1 cellular context compared by ENCODE assay signal in the genomic region with DNA sequence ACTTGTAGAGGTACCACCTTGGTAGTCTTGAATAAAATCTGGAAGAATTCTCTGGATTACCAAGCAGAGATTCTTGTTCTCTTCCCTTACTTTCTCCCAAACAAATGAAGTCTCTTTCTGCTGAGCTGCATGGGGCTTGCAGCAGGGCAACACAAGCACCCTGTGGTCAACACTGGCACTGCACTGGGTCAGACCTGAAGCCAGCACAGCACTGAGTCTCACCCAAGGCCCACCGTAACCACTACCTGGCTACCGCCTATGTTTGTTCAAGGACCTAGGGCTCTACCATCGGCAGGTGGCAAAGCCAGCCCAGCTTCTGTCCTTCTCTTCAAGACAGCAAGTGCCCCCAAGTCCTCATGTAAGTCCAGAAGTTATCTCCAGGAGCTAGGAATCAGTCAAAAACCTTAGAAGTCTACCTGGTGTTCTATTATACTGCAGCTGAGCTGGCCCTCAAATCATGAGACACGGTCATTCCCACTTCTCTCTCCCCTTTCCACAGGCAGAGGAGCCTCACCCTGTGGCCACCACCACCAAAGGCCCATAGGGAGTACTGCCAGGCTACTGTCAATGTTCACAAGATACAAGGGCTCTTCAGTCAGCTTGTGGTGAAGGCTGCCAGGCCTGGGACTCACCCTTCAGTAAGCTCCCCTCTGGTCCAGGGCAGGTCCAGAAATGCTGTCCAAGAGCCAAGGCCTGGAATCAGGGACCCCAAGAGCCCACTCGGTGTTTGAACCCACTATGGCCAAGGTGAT.
TF ChIP-seq lines count a peak whose summit lies in the region.

No MANE protein-coding gene starts in this region.

TF ChIP-seq in HepG2, 621 proteins besides CTCF, POLR2A, EP300 and RAD21 (continued from another document and continues in another):
- TF ChIP-seq MTERF4 (CRISPR knock-in tag; IDR thresholded peaks at IDR 0.05) (no peak), ZMAT3 (CRISPR knock-in tag; conservative IDR thresholded peaks at IDR 0.05) (no peak), HIVEP1 (CRISPR knock-in tag; IDR thresholded peaks at IDR 0.05) (no peak), NRL (CRISPR knock-in tag; IDR thresholded peaks at IDR 0.05; ENCODE audit: borderline replicate concordance) (peak; percentile 26; the same call in 1 of the 2 replicates), SP140L (CRISPR knock-in tag; IDR thresholded peaks at IDR 0.05; ENCODE audit: borderline replicate concordance) (no peak), RXRA (CRISPR knock-in tag; IDR thresholded peaks at IDR 0.05) (0 out of 2 replicates have a peak, but pooled peaks have one; percentile 23), ZBTB40 (IDR thresholded peaks at IDR 0.05) (no peak), ZBTB40 (CRISPR knock-in tag; IDR thresholded peaks at IDR 0.05) (0 out of 2 replicates have a peak, but pooled peaks have one; percentile 43), GMEB2 (CRISPR knock-in tag; IDR thresholded peaks at IDR 0.05; ENCODE audit: low read depth) (no peak), ZNF782 (CRISPR knock-in tag; IDR thresholded peaks at IDR 0.05; ENCODE audit: borderline replicate concordance) (no peak; the same call in 1 of the 2 replicates), HNRNPUL1 (IDR thresholded peaks at IDR 0.05; ENCODE audit: low read depth, low read length) (no peak), RCOR2 (CRISPR knock-in tag; IDR thresholded peaks at IDR 0.05) (no peak), SIN3B (IDR thresholded peaks at IDR 0.05; ENCODE audit: low read length) (no peak), TSC22D2 (CRISPR knock-in tag; IDR thresholded peaks at IDR 0.05; ENCODE audit: borderline replicate concordance) (peak; percentile 28; the same call in 1 of the 2 replicates), ZNF761 (CRISPR knock-in tag; conservative IDR thresholded peaks at IDR 0.05) (no peak), KMT2B (CRISPR knock-in tag; IDR thresholded peaks at IDR 0.05) (0 out of 2 replicates have a peak, but pooled peaks have one; percentile 22), ZNF549 (CRISPR knock-in tag; IDR thresholded peaks at IDR 0.05) (no peak), ZBTB38 (CRISPR knock-in tag; IDR thresholded peaks at IDR 0.05) (peak; percentile 62; the same call in 1 of the 2 replicates), PAXIP1 (CRISPR knock-in tag; conservative IDR thresholded peaks at IDR 0.05) (no peak), KAT7 (CRISPR knock-in tag; IDR thresholded peaks at IDR 0.05; ENCODE audit: borderline replicate concordance) (0 out of 2 replicates have a peak, but pooled peaks have one; percentile 38), MEF2D (CRISPR knock-in tag; IDR thresholded peaks at IDR 0.05) (0 out of 2 replicates have a peak, but pooled peaks have one; percentile 20), POGK (CRISPR knock-in tag; conservative IDR thresholded peaks at IDR 0.05) (0 out of 2 replicates have a peak, but pooled peaks have one; percentile 45), ZFP82 (CRISPR knock-in tag; IDR thresholded peaks at IDR 0.05; ENCODE audit: borderline replicate concordance) (no peak), SNAI1 (CRISPR knock-in tag; IDR thresholded peaks at IDR 0.05; ENCODE audit: borderline replicate concordance) (no peak), ZNF383 (CRISPR knock-in tag; IDR thresholded peaks at IDR 0.05; ENCODE audit: borderline replicate concordance) (no peak), MBNL3 (CRISPR knock-in tag; conservative IDR thresholded peaks at IDR 0.05) (no peak)
- TF ChIP-seq, protein P1, sequence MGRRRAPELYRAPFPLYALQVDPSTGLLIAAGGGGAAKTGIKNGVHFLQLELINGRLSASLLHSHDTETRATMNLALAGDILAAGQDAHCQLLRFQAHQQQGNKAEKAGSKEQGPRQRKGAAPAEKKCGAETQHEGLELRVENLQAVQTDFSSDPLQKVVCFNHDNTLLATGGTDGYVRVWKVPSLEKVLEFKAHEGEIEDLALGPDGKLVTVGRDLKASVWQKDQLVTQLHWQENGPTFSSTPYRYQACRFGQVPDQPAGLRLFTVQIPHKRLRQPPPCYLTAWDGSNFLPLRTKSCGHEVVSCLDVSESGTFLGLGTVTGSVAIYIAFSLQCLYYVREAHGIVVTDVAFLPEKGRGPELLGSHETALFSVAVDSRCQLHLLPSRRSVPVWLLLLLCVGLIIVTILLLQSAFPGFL (CRISPR knock-in tag; IDR thresholded peaks at IDR 0.05): no peak
- TF ChIP-seq, protein P2, sequence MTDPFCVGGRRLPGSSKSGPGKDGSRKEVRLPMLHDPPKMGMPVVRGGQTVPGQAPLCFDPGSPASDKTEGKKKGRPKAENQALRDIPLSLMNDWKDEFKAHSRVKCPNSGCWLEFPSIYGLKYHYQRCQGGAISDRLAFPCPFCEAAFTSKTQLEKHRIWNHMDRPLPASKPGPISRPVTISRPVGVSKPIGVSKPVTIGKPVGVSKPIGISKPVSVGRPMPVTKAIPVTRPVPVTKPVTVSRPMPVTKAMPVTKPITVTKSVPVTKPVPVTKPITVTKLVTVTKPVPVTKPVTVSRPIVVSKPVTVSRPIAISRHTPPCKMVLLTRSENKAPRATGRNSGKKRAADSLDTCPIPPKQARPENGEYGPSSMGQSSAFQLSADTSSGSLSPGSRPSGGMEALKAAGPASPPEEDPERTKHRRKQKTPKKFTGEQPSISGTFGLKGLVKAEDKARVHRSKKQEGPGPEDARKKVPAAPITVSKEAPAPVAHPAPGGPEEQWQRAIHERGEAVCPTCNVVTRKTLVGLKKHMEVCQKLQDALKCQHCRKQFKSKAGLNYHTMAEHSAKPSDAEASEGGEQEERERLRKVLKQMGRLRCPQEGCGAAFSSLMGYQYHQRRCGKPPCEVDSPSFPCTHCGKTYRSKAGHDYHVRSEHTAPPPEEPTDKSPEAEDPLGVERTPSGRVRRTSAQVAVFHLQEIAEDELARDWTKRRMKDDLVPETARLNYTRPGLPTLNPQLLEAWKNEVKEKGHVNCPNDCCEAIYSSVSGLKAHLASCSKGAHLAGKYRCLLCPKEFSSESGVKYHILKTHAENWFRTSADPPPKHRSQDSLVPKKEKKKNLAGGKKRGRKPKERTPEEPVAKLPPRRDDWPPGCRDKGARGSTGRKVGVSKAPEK (CRISPR knock-in tag; IDR thresholded peaks at IDR 0.05; ENCODE audit: borderline replicate concordance): no peak
